In genomic region chr12:29337325-29337724, GRCh38 we compare ENCODE assay signal across 22 cellular contexts. TPM values are rescaled to one million over a fixed set of nuclear protein-coding genes. Genes with fewer than 3 reads are reported as not detected.
DNase-seq lines count a peak whose midpoint lies in the region; ATAC-seq, FAIRE-seq and TF ChIP-seq lines count a peak whose summit lies in the region.
"Had no signal": no experiment of that assay in that cellular context is flagged by ENCODE, and none has a peak within 500 bp of the region (broad histone marks: within the 10 kb centered on the region; RNA-seq: fewer than 3 reads in every experiment).

No MANE protein-coding gene starts in this region.

- H2AK5ac ChIP-seq in H1 (ENCODE audit: low read depth, low read length) = no peak overlapping the region

- no peaks in the 10 kb centered on the region for H3K27me3 Mint-ChIP-seq in progenitor cell of endocrine pancreas
- H3K27me3 Mint-ChIP-seq: B cell; CD4-positive, CD25-positive, alpha-beta regulatory T cell had no signal

- H2BK120ac ChIP-seq in H1 (replicated peaks; ENCODE audit: low read depth, low read length) = no peak overlapping the region

- H4K8ac ChIP-seq in H1 (ENCODE audit: extremely low read depth, insufficient read depth, low read length) = no peak overlapping the region

- POLR2A ChIA-PET in HepG2 (lab: Yijun Ruan, JAX) = no interaction called here
- POLR2A ChIA-PET in H1 (lab: Charles Lee; ENCODE audit: partially characterized antibody) = interaction anchor here (1.1 kb wide), 1 partner anchor 10 kb away, joined by 3 read pairs; no protein-coding TSS in a partner anchor

- no peak overlapping the region for H3K23ac ChIP-seq in H1 (ENCODE audit: insufficient read length)

- no peaks in the 10 kb centered on the region for H3K79me2 ChIP-seq in HepG2 (ENCODE audit: insufficient read depth, low read length)
- no peaks in the 10 kb centered on the region for H3K79me2 ChIP-seq in H1 (ENCODE audit: control insufficient read depth in 1 of 2, insufficient read depth in 2 of 2, low read length in 2 of 2)

- H4K5ac ChIP-seq in H1 (ENCODE audit: insufficient read length, low read depth, low read length) = no peak overlapping the region

- H4K20me1 ChIP-seq in HepG2 (ENCODE audit: insufficient read depth, low read length) = no peaks in the 10 kb centered on the region
- H4K20me1 ChIP-seq in H1 (replicated peaks in 1 of 2; ENCODE audit: control insufficient read depth in 1 of 2, insufficient read depth in 2 of 2, low read length in 2 of 2) = no peaks in the 10 kb centered on the region
- H4K20me1 ChIP-seq: BLaER1 had no signal

- H2BK15ac ChIP-seq in H1 (ENCODE audit: low read length) = no peak overlapping the region

- no peak for TF ChIP-seq POLR2A in HepG2 (IDR thresholded peaks at IDR 0.05; ENCODE audit: insufficient read depth in 1 of 2, low read depth in 2 of 2, low read length in 2 of 2)
- no peak for TF ChIP-seq POLR2A in right lobe of liver (IDR thresholded peaks at IDR 0.05)
- no peak for TF ChIP-seq POLR2A in H1 (IDR thresholded peaks at IDR 0.05; ENCODE audit: control extremely low read depth in 1 of 2, low read depth in 2 of 2, low read length in 2 of 2)

- H3K9ac ChIP-seq in HepG2 (ENCODE audit: insufficient read depth, low read depth, low read length) = no peak overlapping the region
- no peak overlapping the region for H3K9ac ChIP-seq in H1 (replicated peaks in 1 of 4; ENCODE audit: extremely low read depth in 1 of 4, low read depth in 3 of 4, low read length in 3 of 4)
- H3K9ac ChIP-seq: BLaER1 had no signal

- H3K4ac ChIP-seq in H1 (replicated peaks; ENCODE audit: insufficient read length, low read depth, low read length) = no peak overlapping the region

- H3K79me1 ChIP-seq in H1 (ENCODE audit: low read depth, low read length) = no peaks in the 10 kb centered on the region

- TF ChIP-seq RAD21 in HepG2 (CRISPR knock-in tag; IDR thresholded peaks at IDR 0.05) (no peak), H1 (IDR thresholded peaks at IDR 0.05 in 1 of 2, conservative IDR thresholded peaks at IDR 0.05 in 1 of 2; ENCODE audit: low read depth in 2 of 2, low read length in 2 of 2) (no peak)

- TF ChIP-seq EP300 in HepG2 (IDR thresholded peaks at IDR 0.05; ENCODE audit: low read depth in 2 of 2, low read length in 2 of 2) = no peak
- no peak for TF ChIP-seq EP300 in HepG2 (CRISPR knock-in tag; IDR thresholded peaks at IDR 0.05; ENCODE audit: borderline replicate concordance)
- TF ChIP-seq EP300 in H1 (IDR thresholded peaks at IDR 0.05; ENCODE audit: borderline replicate concordance in 1 of 2, low read depth in 2 of 2, low read length in 2 of 2) = no peak

- peak overlapping the region; percentile 15 for H3K27ac Mint-ChIP-seq in progenitor cell of endocrine pancreas
- H3K27ac Mint-ChIP-seq: B cell; CD4-positive, CD25-positive, alpha-beta regulatory T cell; CD8-positive, alpha-beta T cell; GM23338 had no signal

- peaks cover 14% of the 10 kb centered on the region for H3K36me3 Mint-ChIP-seq in progenitor cell of endocrine pancreas (ENCODE audit: insufficient read depth)

- 100% methylated on average over 1 of the region's 1 CpG for WGBS in HepG2 (ENCODE audit: low lambda C conversion rate)
- WGBS in right lobe of liver (ENCODE audit: insufficient coverage, low coverage, low lambda C conversion rate, missing lambda C conversion rate) = 89% methylated on average over 1 of the region's 1 CpG
- 92% methylated on average over 1 of the region's 1 CpG; no CpG with 5 or more reads in 1 of the 2 experiments for WGBS in H1 (ENCODE audit: extremely low coverage in 1 of 2, insufficient coverage in 1 of 2, insufficient read length in 1 of 2, insufficient replicate concordance in 2 of 2, low coverage in 1 of 2, low lambda C conversion rate in 2 of 2, missing lambda C conversion rate in 1 of 2), 2 experiments

- no peak overlapping the region for H2BK5ac ChIP-seq in H1 (ENCODE audit: low read depth, low read length)

- FAIRE-seq in HepG2 (lab: Jason Lieb, UNC) (no peak), H1 (lab: Jason Lieb, UNC) (no peak), D721Med (lab: Jason Lieb, UNC) (no peak)
- FAIRE-seq: A204.1, GM12891, GM18507, H54 had no signal

- no peaks in the 10 kb centered on the region for H3K9me3 Mint-ChIP-seq in progenitor cell of endocrine pancreas (ENCODE audit: low read depth)
- H3K9me3 Mint-ChIP-seq: CD4-positive, CD25-positive, alpha-beta regulatory T cell; CD8-positive, alpha-beta T cell; GM23338 had no signal

- no peak overlapping the region for H3K56ac ChIP-seq in H1 (replicated peaks; ENCODE audit: insufficient read length, low read depth, low read length)

- no peak overlapping the region for H2BK20ac ChIP-seq in H1 (ENCODE audit: low read length)

- intact Hi-C loops in HepG2 (cut with micrococcal nuclease; ENCODE audit: unreplicated experiment) = no loop called here
- intact Hi-C loops in right lobe of liver (cut with DNase I) = no loop called here

- H3K14ac ChIP-seq in H1 (ENCODE audit: insufficient read length) = no peak overlapping the region

- CTCF ChIA-PET in HepG2 (lab: Yijun Ruan, JAX; ENCODE audit: low intra/inter-chr PET ratio, low total read pairs) (no interaction called here), H1 (lab: Charles Lee; ENCODE audit: partially characterized antibody) (interaction anchor here (0.9 to 1.7 kb wide), 4 partner anchors 10 to 264 kb away, joined by 3 to 4 read pairs (median 3); no protein-coding TSS in a partner anchor)

- H3K23me2 ChIP-seq in H1 (ENCODE audit: low read depth, low read length) = no peaks in the 10 kb centered on the region

- no peak overlapping the region for H2AFZ ChIP-seq in HepG2 (ENCODE audit: low read length)
- H2AFZ ChIP-seq in H1 (ENCODE audit: low read length) = no peak overlapping the region
- H2AFZ ChIP-seq: GM23338 had no signal

- DNase-seq in HepG2 (ENCODE audit: low spot score) (no peak), right lobe of liver (no peak), H1 (ENCODE audit: low read depth in 1 of 2, low spot score in 2 of 2) (no peak), progenitor cell of endocrine pancreas (ENCODE audit: low spot score, unreplicated experiment) (no peak), EL (no peak), D721Med (ENCODE audit: insufficient read length, low spot score) (no peak)
- DNase-seq: Caco-2; CD4-positive, CD25-positive, alpha-beta regulatory T cell; CD8-positive, alpha-beta T cell; DMS 273 treated with DMSO at 0.1 percent for 48 hours; DMS79; GF-D8; HCEC 1CT had no signal

- BruUV-seq in HepG2 (replicated peaks; lab: Mats Ljungman, UMichigan) = no TSS peak

- H2BK12ac ChIP-seq in H1 (ENCODE audit: low read depth, low read length) = no peak overlapping the region

- in situ Hi-C loops in HepG2 (cut with HindIII; ENCODE audit: extremely low pct_ligation_motif_present, low pct_unique_long_range_greater_than_20kb) = no loop called here

- no peak overlapping the region for H3K27ac ChIP-seq in HepG2 (ENCODE audit: extremely low read length, insufficient read depth, low read length)
- no peak overlapping the region for H3K27ac ChIP-seq in right lobe of liver
- no peak overlapping the region for H3K27ac ChIP-seq in H1 (ENCODE audit: low read depth, low read length)
- H3K27ac ChIP-seq: 22Rv1, BLaER1, C4-2B had no signal

- H3K4me2 ChIP-seq in HepG2 (ENCODE audit: low read depth, low read length) = no peak overlapping the region
- no peak overlapping the region for H3K4me2 ChIP-seq in H1 (ENCODE audit: insufficient read depth in 1 of 2, low read depth in 2 of 2, low read length in 2 of 2)
- H3K4me2 ChIP-seq: BLaER1, GM23338 had no signal

- no peak for TF ChIP-seq CTCF in HepG2 (CRISPR knock-in tag; IDR thresholded peaks at IDR 0.05)
- TF ChIP-seq CTCF in right lobe of liver (IDR thresholded peaks at IDR 0.05) = no peak
- no peak for TF ChIP-seq CTCF in H1 (IDR thresholded peaks at IDR 0.05; ENCODE audit: control extremely low read depth in 1 of 3, insufficient read depth in 1 of 3, low read depth in 1 of 3, low read length in 3 of 3)
- no peak for TF ChIP-seq CTCF in progenitor cell of endocrine pancreas (IDR thresholded peaks at IDR 0.05; ENCODE audit: unreplicated experiment)
- no peak for TF ChIP-seq CTCF in D721Med (IDR thresholded peaks at IDR 0.05; ENCODE audit: insufficient read depth, missing control alignments)

- H3K9me3 ChIP-seq in HepG2 (ENCODE audit: low read length) (no peaks in the 10 kb centered on the region), right lobe of liver (no peaks in the 10 kb centered on the region), H1 (ENCODE audit: insufficient read depth in 2 of 2, low read depth in 1 of 2, low read length in 1 of 2) (no peaks in the 10 kb centered on the region)
- H3K9me3 ChIP-seq: BLaER1, Caco-2 had no signal

- H3K4me3 ChIP-seq in HepG2 (replicated peaks in 1 of 3; ENCODE audit: insufficient read depth in 1 of 3, low read depth in 2 of 3, low read length in 3 of 3) (no peak overlapping the region), right lobe of liver (no peak overlapping the region), H1 (ENCODE audit: extremely low read depth in 1 of 4, insufficient read depth in 2 of 4, low read depth in 3 of 4, low read length in 4 of 4) (no peak overlapping the region)
- H3K4me3 ChIP-seq: BLaER1, GM23338 had no signal

- H3K27me3 ChIP-seq in HepG2 (ENCODE audit: control insufficient read depth in 1 of 2, insufficient read depth in 2 of 2, low read length in 2 of 2) = no peaks in the 10 kb centered on the region
- H3K27me3 ChIP-seq in right lobe of liver = no peaks in the 10 kb centered on the region
- H3K27me3 ChIP-seq in H1 (replicated peaks in 1 of 4; ENCODE audit: control insufficient read depth in 3 of 4, extremely low read depth in 1 of 4, insufficient read depth in 3 of 4, low read length in 3 of 4) = no peaks in the 10 kb centered on the region
- H3K27me3 ChIP-seq: BLaER1 had no signal

- H3K4me1 Mint-ChIP-seq in progenitor cell of endocrine pancreas (ENCODE audit: low read depth) = no peaks in the 10 kb centered on the region
- H3K4me1 Mint-ChIP-seq: B cell, GM23338 had no signal

- H4K91ac ChIP-seq in H1 (replicated peaks; ENCODE audit: insufficient read length, low read length) = no peak overlapping the region

- H3K36me3 ChIP-seq in HepG2 (replicated peaks in 1 of 2; ENCODE audit: control insufficient read depth in 1 of 2, insufficient read depth in 2 of 2, low read length in 2 of 2) (peaks cover 3 to 5% of the 10 kb centered on the region in 2 experiments; a peak in 2 of 5 replicates), right lobe of liver (peaks cover 0 to 9% (median 2%) of the 10 kb centered on the region in 4 donors), H1 (ENCODE audit: control insufficient read depth in 2 of 4, insufficient read depth in 4 of 4, low read length in 3 of 4) (peaks cover 0 to 10% (median 2%) of the 10 kb centered on the region in 4 experiments; a peak in 3 of 8 replicates)

- H3K4me1 ChIP-seq in HepG2 (ENCODE audit: insufficient read depth, low read length) (no peaks in the 10 kb centered on the region), right lobe of liver (no peaks in the 10 kb centered on the region), H1 (replicated peaks in 1 of 4; ENCODE audit: control insufficient read depth in 3 of 4, insufficient read depth in 4 of 4, low read length in 3 of 4) (no peaks in the 10 kb centered on the region)
- H3K4me1 ChIP-seq: Caco-2 had no signal

- ATAC-seq in HepG2 (no peak), right lobe of liver (no peak)
- ATAC-seq: CD8-positive, alpha-beta T cell; GM23338 had no signal

- H3K4me3 Mint-ChIP-seq in progenitor cell of endocrine pancreas (ENCODE audit: low read depth) = no peak overlapping the region
- H3K4me3 Mint-ChIP-seq: B cell; CD4-positive, CD25-positive, alpha-beta regulatory T cell; CD8-positive, alpha-beta T cell; GM23338 had no signal

- H3K18ac ChIP-seq in H1 (ENCODE audit: extremely low read depth, low read length) = no peak overlapping the region

RNA-seq across cellular contexts. Expression of gene ERGIC2, which starts 43.6 kb away (rescaled TPM):
- total RNA-seq in HepG2 (2016; rRNA removed; fragmentation: Illumina TruSeq; extraction: Trizol) (70.7 and 73.5 TPM in 2 replicates), right lobe of liver (10 to 100 TPM; 27.8 to 54.1 (median 38.6) TPM), progenitor cell of endocrine pancreas (105 and 115 TPM in 2 replicates)
- 23.3 and 24.8 TPM in 2 replicates for total RNA-seq in HepG2 (2016; cell fraction: cytosol; rRNA removed; fragmentation: Illumina TruSeq; extraction: Trizol; ENCODE audit: low read depth)
- total RNA-seq in HepG2 (2016; cell fraction: insoluble cytoplasmic fraction; rRNA removed; fragmentation: Illumina TruSeq; extraction: Trizol) = 71.8 and 82.3 TPM in 2 replicates
- 48.8 and 50.7 TPM in 2 replicates for total RNA-seq in HepG2 (2016; cell fraction: membrane; rRNA removed; fragmentation: Illumina TruSeq; extraction: Trizol)
- 69.6 and 71.8 TPM in 2 replicates for total RNA-seq in HepG2 (2016; cell fraction: nucleus; rRNA removed; fragmentation: Illumina TruSeq; extraction: Trizol)
- polyA plus RNA-seq in HepG2 (2011; rRNA removed) (23.6 and 32.6 TPM in 2 replicates), H1 (2011; rRNA removed) (7.0 and 16.5 TPM in 2 replicates)
- 13.5 and 35.1 TPM in 2 replicates for polyA plus RNA-seq in HepG2 (2011; cell fraction: cytosol; rRNA removed)
- polyA plus RNA-seq in HepG2 (2011; cell fraction: nucleus; rRNA removed) = 6.4 and 8.1 TPM in 2 replicates
- 42.3 and 62.7 TPM in 2 replicates for polyA plus RNA-seq in HepG2 (2012)
- polyA plus RNA-seq in HepG2 (2016; cell fraction: cytosol; fragmentation: Illumina TruSeq; extraction: Trizol; ENCODE audit: low read depth) = 21.8 and 24.7 TPM in 2 replicates
- 64.7 and 68.9 TPM in 2 replicates for polyA plus RNA-seq in HepG2 (2016; cell fraction: insoluble cytoplasmic fraction; fragmentation: Illumina TruSeq; extraction: Trizol; ENCODE audit: low read depth)
- polyA plus RNA-seq in HepG2 (2016; cell fraction: membrane; fragmentation: Illumina TruSeq; extraction: Trizol; ENCODE audit: low read depth) = 36.0 and 38.8 TPM in 2 replicates
- polyA plus RNA-seq in HepG2 (2016; cell fraction: nucleus; fragmentation: Illumina TruSeq; extraction: Trizol; ENCODE audit: insufficient read depth, low read depth) = 94.5 and 96.3 TPM in 2 replicates
- 10.4 and 16.5 TPM in 2 replicates for polyA minus RNA-seq in HepG2 (2011; rRNA and poly(A)+ RNA removed; ENCODE audit: low replicate concordance)
- 14.5 and 18.5 TPM in 2 replicates for polyA minus RNA-seq in HepG2 (2011; cell fraction: cytosol; rRNA and poly(A)+ RNA removed)
- 45.0 and 45.2 TPM in 2 replicates for polyA minus RNA-seq in HepG2 (2011; cell fraction: nucleus; rRNA and poly(A)+ RNA removed)
- total RNA-seq in H1 (2021; fragmentation: NEBNext Ultra II Directional; extraction: Animal tissue kit (Norgen Biotek cat#: 25700)) = 54.8 and 61.8 TPM in 2 replicates
- 14.2 TPM for polyA plus RNA-seq in H1 (2011; cell fraction: cytosol; rRNA removed)
- 6.2 TPM for polyA plus RNA-seq in H1 (2011; cell fraction: nucleus; rRNA removed)
- 20.9 to 39.5 TPM (median 23.0 TPM) in 4 replicates for polyA plus RNA-seq in H1 (2012, experiment 1 of 2)
- polyA plus RNA-seq in H1 (2012, experiment 2 of 2) = 4.2 TPM
- polyA plus RNA-seq in H1 (2013, experiment 1 of 2) = 108 TPM
- polyA plus RNA-seq in H1 (2013, experiment 2 of 2) = 123 TPM
- 12.8 and 19.9 TPM in 2 replicates for polyA minus RNA-seq in H1 (2011; rRNA and poly(A)+ RNA removed)
- 12.2 TPM for polyA minus RNA-seq in H1 (2011; cell fraction: cytosol; rRNA and poly(A)+ RNA removed)
- 45.6 TPM for polyA minus RNA-seq in H1 (2011; cell fraction: nucleus; rRNA and poly(A)+ RNA removed)

Comparison
In these comparisons a context has a peak if more than half of its experiments do, and no peak if none do; other contexts are left out.
1. Of the 41 proteins assayed by ChIP-seq in both HepG2 and H1: peak only in HepG2: none; only in H1: none; in both: CEBPB; in neither: 40.